16 cellular contexts compared by ENCODE assay signal in the genomic region with DNA sequence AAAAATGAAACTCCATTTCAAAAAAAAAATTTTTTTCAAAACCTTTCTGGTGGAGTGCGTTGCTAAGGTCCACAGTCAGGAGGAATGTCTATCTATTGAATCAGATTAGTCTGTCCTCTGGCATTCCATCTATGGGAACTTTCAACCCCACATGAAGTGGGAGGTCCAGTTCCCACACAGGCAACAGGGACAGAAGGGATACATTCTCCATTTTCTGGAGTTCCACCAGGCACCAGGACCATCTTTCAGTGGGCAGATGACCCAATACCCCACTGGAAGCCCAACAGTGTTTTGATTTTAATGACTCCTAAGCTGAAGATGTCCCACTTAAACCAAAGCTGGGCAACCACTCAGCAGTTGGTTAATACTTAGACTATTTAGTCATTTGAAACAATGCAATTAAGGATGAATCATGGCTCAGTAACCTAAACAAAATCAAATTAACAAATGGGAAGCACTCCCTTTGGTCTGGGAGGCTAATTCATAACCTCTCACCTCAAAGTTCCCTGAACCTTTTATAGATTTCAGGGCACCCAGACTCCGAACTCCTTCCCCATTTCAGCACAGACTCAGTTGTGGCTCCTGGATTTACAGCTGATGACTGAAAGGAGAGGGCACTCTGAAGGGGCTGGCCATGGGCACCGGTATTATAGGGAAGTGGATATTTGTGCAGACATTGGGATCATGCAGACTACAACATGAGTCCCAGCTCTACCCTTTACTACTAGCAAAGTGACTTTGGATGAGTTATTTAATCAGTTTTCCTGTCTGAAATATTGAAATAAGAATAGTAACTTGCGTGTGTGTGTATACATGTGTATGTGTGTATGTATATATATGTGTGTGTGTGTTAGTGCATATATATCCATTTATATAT.
DNase-seq lines count a peak whose midpoint lies in the region; ATAC-seq, FAIRE-seq and TF ChIP-seq lines count a peak whose summit lies in the region.
"Had no signal": no experiment of that assay in that cellular context is flagged by ENCODE, and none has a peak within 500 bp of the region (broad histone marks: within the 10 kb centered on the region; RNA-seq: fewer than 3 reads in every experiment).

No MANE protein-coding gene starts in this region.

- H4K20me1 ChIP-seq in astrocyte (ENCODE audit: insufficient read depth, low read length), result no peaks in the 10 kb centered on the region

- H3K36me3 Mint-ChIP-seq in HFFc6 (ENCODE audit: low read depth), result peaks cover 16% of the 10 kb centered on the region; the same call in 1 of the 2 replicates
- H3K36me3 Mint-ChIP-seq in astrocyte (ENCODE audit: low read depth, unreplicated experiment), result no peaks in the 10 kb centered on the region

- H3K4me2 ChIP-seq in astrocyte (ENCODE audit: low read length), result peak overlapping the region; percentile 40

- peak; percentile 94 for FAIRE-seq in astrocyte (lab: Jason Lieb, UNC)
- FAIRE-seq: endometrium had no signal

- H3K27me3 Mint-ChIP-seq in HFFc6 (ENCODE audit: insufficient read depth) (no peaks in the 10 kb centered on the region; the same call in 1 of the 2 replicates), astrocyte (ENCODE audit: low read depth, unreplicated experiment) (no peaks in the 10 kb centered on the region)

- no peak for TF ChIP-seq CTCF in HFFc6 (IDR thresholded peaks at IDR 0.05)
- no peak for TF ChIP-seq CTCF in astrocyte (IDR thresholded peaks at IDR 0.05; ENCODE audit: insufficient read depth, low read depth, low read length)

- H3K27me3 ChIP-seq in ACC112 (ENCODE audit: insufficient read depth, low read length) (no peaks in the 10 kb centered on the region), astrocyte (ENCODE audit: insufficient read depth, low read length) (no peaks in the 10 kb centered on the region)

- H2AFZ ChIP-seq in ACC112 (ENCODE audit: low read length, unreplicated experiment) (peak overlapping the region; percentile 47), astrocyte (ENCODE audit: low read depth, low read length) (no peak overlapping the region)

- H3K4me1 ChIP-seq in ACC112 (ENCODE audit: control insufficient read depth, insufficient read depth, low read length, unreplicated experiment) (peaks cover 11% of the 10 kb centered on the region), astrocyte (ENCODE audit: insufficient read depth, low read length) (peaks cover 35% of the 10 kb centered on the region)

- no peaks in the 10 kb centered on the region for H3K9me3 Mint-ChIP-seq in HFFc6
- peaks cover 6% of the 10 kb centered on the region for H3K9me3 Mint-ChIP-seq in astrocyte (ENCODE audit: unreplicated experiment)

- H3K27ac ChIP-seq in ACC112 (ENCODE audit: low read depth, low read length), result peak overlapping the region; percentile 86
- peak overlapping the region; percentile 99 for H3K27ac ChIP-seq in astrocyte (ENCODE audit: low read depth, low read length)
- H3K27ac ChIP-seq: thoracic aorta had no signal

- H3K4me1 Mint-ChIP-seq in HFFc6 (ENCODE audit: low read depth) (peaks cover 67% of the 10 kb centered on the region), astrocyte (ENCODE audit: low read depth, unreplicated experiment) (peaks cover 38% of the 10 kb centered on the region)
- H3K4me1 Mint-ChIP-seq: B cell had no signal

- DNase-seq in HFFc6 (peak; percentile 98), astrocyte (ENCODE audit: low read depth) (peak; percentile 100), islet precursor cell (peak; percentile 87), NCI-H345 treated with DMSO at 0.1 percent for 48 hours (lab: John Stamatoyannopoulos, UW; ENCODE audit: unreplicated experiment) (no peak), NCI-H1436 treated with DMSO at 0.1 percent for 48 hours (lab: John Stamatoyannopoulos, UW) (no peak)
- DNase-seq: activated T-cell treated with anti-CD3 and anti-CD28 coated beads, Interleukin-2, amount 50 U/mL, for 1 hour; aorta; NCI-H1048; NCI-H524 treated with DMSO at 0.1 percent for 48 hours had no signal

- no peaks in the 10 kb centered on the region for H3K9me3 ChIP-seq in astrocyte (ENCODE audit: insufficient read depth, low read depth, low read length)
- H3K9me3 ChIP-seq: thoracic aorta had no signal

- H3K4me3 Mint-ChIP-seq in HFFc6 (peak overlapping the region; percentile 39), astrocyte (ENCODE audit: unreplicated experiment) (no peak overlapping the region)
- H3K4me3 Mint-ChIP-seq: B cell had no signal

- H3K36me3 ChIP-seq in ACC112 (ENCODE audit: insufficient read depth, low read length) (no peaks in the 10 kb centered on the region), astrocyte (ENCODE audit: insufficient read depth, low read length) (no peaks in the 10 kb centered on the region)
- H3K36me3 ChIP-seq: thoracic aorta had no signal

- peak overlapping the region; percentile 78 for H3K9ac ChIP-seq in astrocyte (ENCODE audit: low read length)

- H3K27ac Mint-ChIP-seq in HFFc6 (peak overlapping the region; percentile 95), astrocyte (ENCODE audit: unreplicated experiment) (peak overlapping the region; percentile 100)
- H3K27ac Mint-ChIP-seq: B cell had no signal

- H3K4me3 ChIP-seq in ACC112 (ENCODE audit: low read depth, low read length), result no peak overlapping the region
- H3K4me3 ChIP-seq in astrocyte (ENCODE audit: insufficient read depth, low read depth, low read length), result no peak overlapping the region
- H3K4me3 ChIP-seq: thoracic aorta had no signal

- ATAC-seq in HG03159 (IDR thresholded peaks at IDR 0.05; ENCODE audit: unreplicated experiment) (no peak), HG03520 (IDR thresholded peaks at IDR 0.05; ENCODE audit: unreplicated experiment) (no peak)
- ATAC-seq: sciatic nerve had no signal

- H3K79me2 ChIP-seq in ACC112 (ENCODE audit: control insufficient read depth, insufficient read depth, low read length, unreplicated experiment) (no peaks in the 10 kb centered on the region), astrocyte (ENCODE audit: insufficient read depth, low read length) (no peaks in the 10 kb centered on the region)

Comparison
In these comparisons a context has a peak if more than half of its experiments do, and no peak if none do; other contexts are left out.
1. DNase-seq: peak in HFFc6 (single experiment), astrocyte (single experiment) and islet precursor cell (single experiment); none in NCI-H345 treated with DMSO at 0.1 percent for 48 hours (single experiment) and NCI-H1436 treated with DMSO at 0.1 percent for 48 hours (single experiment).